ENCODE assay signal across 8 cellular contexts in genomic region chr6:33205172-33206026, GRCh38. TPM values are rescaled to one million over a fixed set of nuclear protein-coding genes. Genes with fewer than 3 reads are reported as not detected.
DNase-seq lines count a peak whose midpoint lies in the region; ATAC-seq, FAIRE-seq and TF ChIP-seq lines count a peak whose summit lies in the region.

No MANE protein-coding gene starts in this region.

- peaks cover 52% of the 10 kb centered on the region for H3K4me1 Mint-ChIP-seq in T-helper 2 cell treated with Interferon-gamma antibody and Interleukin-4, amounts not matched to agents 5 μg/mL and 100 μg/mL, for 36 hours (ENCODE audit: low read depth)

- peak overlapping the region; percentile 96 for H3K27ac Mint-ChIP-seq in T-helper 2 cell treated with Interferon-gamma antibody and Interleukin-4, amounts not matched to agents 5 μg/mL and 100 μg/mL, for 36 hours

- TF ChIP-seq CTCF in epithelial cell of esophagus (IDR thresholded peaks at IDR 0.05; ENCODE audit: insufficient read depth, low read depth, low read length, missing control alignments), result no peak
- TF ChIP-seq CTCF in pancreas (IDR thresholded peaks at IDR 0.05), result no peak

- peaks cover 43% of the 10 kb centered on the region for H3K36me3 Mint-ChIP-seq in T-helper 2 cell treated with Interferon-gamma antibody and Interleukin-4, amounts not matched to agents 5 μg/mL and 100 μg/mL, for 36 hours (ENCODE audit: low read depth)

- H3K27ac ChIP-seq in pancreas, result peak overlapping the region; percentile 50 to 84 (median 82)

- FAIRE-seq in pancreas (lab: Jason Lieb, UNC), result no peak

- ATAC-seq in pancreas, result no peak

- peak overlapping the region; percentile 75 for H3K4me3 ChIP-seq in epithelial cell of esophagus (ENCODE audit: low read length)
- H3K4me3 ChIP-seq in pancreas, result peak overlapping the region; percentile 61 to 75 (median 68)

- H3K4me3 Mint-ChIP-seq in T-helper 2 cell treated with Interferon-gamma antibody and Interleukin-4, amounts not matched to agents 5 μg/mL and 100 μg/mL, for 36 hours, result peak overlapping the region; percentile 96

- intact Hi-C loops in pancreas (cut with DNase I), result no loop called here

- no peaks in the 10 kb centered on the region for H3K27me3 ChIP-seq in pancreas

- H3K4me1 ChIP-seq in pancreas, result peaks cover 11 to 25% (median 15%) of the 10 kb centered on the region in 3 donors

- no peaks in the 10 kb centered on the region for H3K27me3 Mint-ChIP-seq in T-helper 2 cell treated with Interferon-gamma antibody and Interleukin-4, amounts not matched to agents 5 μg/mL and 100 μg/mL, for 36 hours (ENCODE audit: low read depth)

- DNase-seq in stimulated activated CD4-positive, alpha-beta T cell treated with anti-CD3 and anti-CD28 coated beads, Interleukin-15, amount 100 ng/mL, for 24 hours, result peak; percentile 64
- no peak for DNase-seq in stimulated activated CD4-positive, alpha-beta T cell treated with anti-CD3 and anti-CD28 coated beads, Interleukin-12 subunit alpha, Interleukin-12 subunit beta, amount 100 ng/mL, for 4 hours
- DNase-seq in T-helper 2 cell treated with Interferon-gamma antibody and Interleukin-4, amounts not matched to agents 5 μg/mL and 100 μg/mL, for 36 hours (ENCODE audit: low spot score), result peak; percentile 74
- peak; percentile 76 for DNase-seq in epithelial cell of esophagus (ENCODE audit: low read depth)
- DNase-seq in pancreas, result peak in 1 of 6 donors; percentile 36
- no peak for DNase-seq in NCI-H128 (lab: John Stamatoyannopoulos, UW; ENCODE audit: unreplicated experiment)
- DNase-seq in midbrain (lab: John Stamatoyannopoulos, UW), result no peak
- DNase-seq in NCI-H1436 (lab: John Stamatoyannopoulos, UW), result no peak

- H3K9me3 ChIP-seq in pancreas, result no peaks in the 10 kb centered on the region

- no peaks in the 10 kb centered on the region for H3K9me3 Mint-ChIP-seq in T-helper 2 cell treated with Interferon-gamma antibody and Interleukin-4, amounts not matched to agents 5 μg/mL and 100 μg/mL, for 36 hours

- peaks cover 0 to 25% (median 16%) of the 10 kb centered on the region in 3 donors for H3K36me3 ChIP-seq in pancreas

- WGBS in pancreas, 2 donors, result 23 to 30% methylated on average over 17 to 18 of the region's 18 CpGs

RNA-seq across cellular contexts. Expression of gene HSD17B8, which starts 0.9 kb away (rescaled TPM):
- 10 to 100 TPM; 20.9 to 47.3 (median 31.4) TPM for total RNA-seq in pancreas
- polyA plus RNA-seq in pancreas, result 10 to 100 TPM; 36.2 to 47.4 TPM

RNA-seq across cellular contexts. Expression of gene RING1, which starts 2.9 kb away (rescaled TPM):
- total RNA-seq in pancreas, result 10 to 100 TPM; 15.0 to 28.0 (median 20.1) TPM
- 10 to 100 TPM; 47.4 to 57.6 TPM for polyA plus RNA-seq in pancreas

RNA-seq across cellular contexts. Expression of gene SLC39A7, which starts 4.7 kb away (rescaled TPM):
- 10 to 100 TPM; 41.6 to 87.5 (median 64.5) TPM for total RNA-seq in pancreas
- 100 to 1,000 TPM in 1 of 2 donors, 10 to 100 TPM in 1; 53.9 to 111 TPM for polyA plus RNA-seq in pancreas

RNA-seq across cellular contexts. Expression of gene RXRB, which starts 4.9 kb away (rescaled TPM):
- 10 to 100 TPM; 20.1 to 30.9 (median 21.9) TPM for total RNA-seq in pancreas
- polyA plus RNA-seq in pancreas, result 10 to 100 TPM; 48.8 to 68.3 TPM

RNA-seq across cellular contexts. Expression of gene COL11A2, which starts 13.1 kb away (rescaled TPM):
- under 1 TPM; 0.15 to 0.75 (median 0.36) TPM for total RNA-seq in pancreas
- polyA plus RNA-seq in pancreas, result 1 to 10 TPM; 2.9 to 3.1 TPM

Comparison
In these comparisons a context has a peak if more than half of its experiments do, and no peak if none do; other contexts are left out.
1. DNase-seq: peak in stimulated activated CD4-positive, alpha-beta T cell treated with anti-CD3 and anti-CD28 coated beads, Interleukin-15, amount 100 ng/mL, for 24 hours (single experiment), T-helper 2 cell treated with Interferon-gamma antibody and Interleukin-4, amounts not matched to agents 5 μg/mL and 100 μg/mL, for 36 hours (single experiment) and epithelial cell of esophagus (single experiment); none in stimulated activated CD4-positive, alpha-beta T cell treated with anti-CD3 and anti-CD28 coated beads, Interleukin-12 subunit alpha, Interleukin-12 subunit beta, amount 100 ng/mL, for 4 hours (single experiment), NCI-H128 (single experiment), midbrain (single experiment) and NCI-H1436 (single experiment).